Comparison of ENCODE assay signal across 8 cellular contexts in the genomic region with DNA sequence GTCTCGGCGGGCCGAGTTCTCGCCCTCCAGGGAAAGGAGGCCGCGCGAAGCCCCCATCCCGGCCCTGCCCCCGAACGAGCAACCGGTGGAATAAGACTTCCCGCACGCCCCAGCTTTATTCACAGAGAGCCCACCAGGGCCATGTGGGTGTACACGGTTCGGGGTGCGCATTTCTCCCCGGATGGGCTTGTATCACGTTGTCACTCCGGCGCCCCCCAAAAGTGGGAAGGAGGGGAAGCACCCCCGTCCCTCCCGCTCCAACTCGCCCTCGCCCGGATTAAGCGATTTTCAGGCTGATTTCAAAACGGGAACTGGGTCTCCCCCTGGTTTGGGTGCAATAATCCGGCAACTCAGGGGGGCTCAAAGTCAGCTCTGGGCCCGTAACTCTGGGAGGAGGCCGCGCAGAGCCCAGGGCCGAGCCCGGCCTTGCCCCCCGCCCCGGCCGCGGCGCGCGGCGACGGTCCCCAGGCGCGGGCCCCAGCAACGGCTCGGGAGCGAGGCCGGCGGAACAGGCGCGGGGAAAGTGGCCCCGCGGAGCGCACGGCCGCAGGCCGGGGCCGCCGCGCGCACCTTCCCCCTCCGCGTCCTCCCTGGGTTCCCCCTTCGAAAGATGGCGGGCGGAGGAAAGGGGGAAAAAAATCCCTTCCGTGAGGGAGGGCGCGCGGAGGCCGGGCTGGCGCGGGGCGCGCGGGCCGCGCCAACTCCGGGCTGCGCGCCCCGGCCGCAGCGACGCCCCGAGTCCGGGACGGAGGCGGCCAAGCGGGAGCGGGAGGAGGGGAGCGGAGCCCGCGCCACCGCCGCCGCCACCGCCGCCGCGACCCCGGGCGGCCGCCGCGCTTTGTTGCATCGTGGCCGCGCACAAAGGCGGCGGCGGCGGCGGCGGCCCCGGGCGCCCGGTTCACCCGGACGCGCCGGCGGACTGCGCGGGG. TPM values are rescaled to one million over a fixed set of nuclear protein-coding genes. Genes with fewer than 3 reads are reported as not detected.
DNase-seq lines count a peak whose midpoint lies in the region; ATAC-seq and TF ChIP-seq lines count a peak whose summit lies in the region.

No MANE protein-coding gene starts in this region.

- peaks cover 8% of the 10 kb centered on the region for H3K9me3 Mint-ChIP-seq in GM23338
- H3K9me3 Mint-ChIP-seq in activated T-helper 1 cell treated with anti-CD3 and anti-CD28 coated beads, Interleukin-12 subunit alpha, Interleukin-12 subunit beta, Interleukin-2, Interleukin-4 antibody, amounts not matched to agents 30 ng/mL and 10 ng/mL and 1 ng/mL, durations not matched to agents 14 hours and 24 hours and 36 hours = no peaks in the 10 kb centered on the region

- no peak overlapping the region for H2AFZ ChIP-seq in GM23338

- peaks cover 49% of the 10 kb centered on the region for H3K79me2 ChIP-seq in GM23338 (replicated peaks; ENCODE audit: insufficient read depth)

- no peaks in the 10 kb centered on the region for H3K27me3 ChIP-seq in GM23338 (ENCODE audit: insufficient read depth)

- H3K27ac ChIP-seq in GM23338 (ENCODE audit: low read depth) = no peak overlapping the region

- peaks cover 13% of the 10 kb centered on the region for H3K36me3 Mint-ChIP-seq in GM23338 (ENCODE audit: low read depth)
- H3K36me3 Mint-ChIP-seq in activated T-helper 1 cell treated with anti-CD3 and anti-CD28 coated beads, Interleukin-12 subunit alpha, Interleukin-12 subunit beta, Interleukin-2, Interleukin-4 antibody, amounts not matched to agents 30 ng/mL and 10 ng/mL and 1 ng/mL, durations not matched to agents 14 hours and 24 hours and 36 hours (ENCODE audit: low read depth) = no peaks in the 10 kb centered on the region

- H3F3A ChIP-seq in GM23338 (replicated peaks; ENCODE audit: low read depth) = no peaks in the 10 kb centered on the region

- peaks cover 39% of the 10 kb centered on the region for H3K4me1 Mint-ChIP-seq in GM23338
- H3K4me1 Mint-ChIP-seq in activated T-helper 1 cell treated with anti-CD3 and anti-CD28 coated beads, Interleukin-12 subunit alpha, Interleukin-12 subunit beta, Interleukin-2, Interleukin-4 antibody, amounts not matched to agents 30 ng/mL and 10 ng/mL and 1 ng/mL, durations not matched to agents 14 hours and 24 hours and 36 hours (ENCODE audit: low read depth) = peaks cover 14% of the 10 kb centered on the region

- peak overlapping the region; percentile 92; the same call in 1 of the 2 replicates for H3K27ac Mint-ChIP-seq in GM23338
- peak overlapping the region; percentile 65 for H3K27ac Mint-ChIP-seq in activated T-helper 1 cell treated with anti-CD3 and anti-CD28 coated beads, Interleukin-12 subunit alpha, Interleukin-12 subunit beta, Interleukin-2, Interleukin-4 antibody, amounts not matched to agents 30 ng/mL and 10 ng/mL and 1 ng/mL, durations not matched to agents 14 hours and 24 hours and 36 hours

- no peaks in the 10 kb centered on the region for H3K36me3 ChIP-seq in GM23338 (ENCODE audit: insufficient read depth)

- H3K4me2 ChIP-seq in GM23338 = peak overlapping the region; percentile 100

- H3K9me2 ChIP-seq in GM23338 (ENCODE audit: insufficient read depth) = no peaks in the 10 kb centered on the region

- peaks cover 14% of the 10 kb centered on the region for H3K4me1 ChIP-seq in GM23338 (ENCODE audit: insufficient read depth)

- intact Hi-C loops in activated T-helper 1 cell treated with anti-CD3 and anti-CD28 coated beads, Interleukin-12 subunit alpha, Interleukin-12 subunit beta, Interleukin-2, Interleukin-4 antibody, amounts not matched to agents 30 ng/mL and 10 ng/mL and 1 ng/mL, durations not matched to agents 14 hours and 24 hours and 36 hours (cut with micrococcal nuclease) = loop anchor here (5.0 kb wide), 3 partner anchors 325 to 1895 kb away; a partner anchor contains a TSS

- no peak for ATAC-seq in GM23338
- peak; percentile 8 for ATAC-seq in omental fat pad (ENCODE audit: low FRiP score)
- no peak for ATAC-seq in GM18498 (IDR thresholded peaks at IDR 0.05; ENCODE audit: unreplicated experiment)

- H3K27me3 Mint-ChIP-seq in GM23338 (ENCODE audit: insufficient read depth, low read depth, poor library complexity) = peaks cover 22% of the 10 kb centered on the region
- H3K27me3 Mint-ChIP-seq in activated T-helper 1 cell treated with anti-CD3 and anti-CD28 coated beads, Interleukin-12 subunit alpha, Interleukin-12 subunit beta, Interleukin-2, Interleukin-4 antibody, amounts not matched to agents 30 ng/mL and 10 ng/mL and 1 ng/mL, durations not matched to agents 14 hours and 24 hours and 36 hours (ENCODE audit: insufficient read depth) = peaks cover 16% of the 10 kb centered on the region

- peak overlapping the region; percentile 95 for H3K4me3 ChIP-seq in GM23338
- peak overlapping the region; percentile 84 for H3K4me3 ChIP-seq in fibroblast of villous mesenchyme (ENCODE audit: low read depth, low read length)

- TF ChIP-seq CTCF in GM23338 (conservative IDR thresholded peaks at IDR 0.05; ENCODE audit: low read depth in 2 of 2) = no peak
- no peak for TF ChIP-seq CTCF in fibroblast of villous mesenchyme (IDR thresholded peaks at IDR 0.05; ENCODE audit: insufficient read depth, low read depth, low read length)
- TF ChIP-seq CTCF in omental fat pad (IDR thresholded peaks at IDR 0.05) = no peak

- H4K20me1 ChIP-seq in GM23338 (replicated peaks; ENCODE audit: insufficient read depth) = peaks cover 39% of the 10 kb centered on the region

- H3K4me3 Mint-ChIP-seq in GM23338 = peak overlapping the region; percentile 92
- H3K4me3 Mint-ChIP-seq in activated T-helper 1 cell treated with anti-CD3 and anti-CD28 coated beads, Interleukin-12 subunit alpha, Interleukin-12 subunit beta, Interleukin-2, Interleukin-4 antibody, amounts not matched to agents 30 ng/mL and 10 ng/mL and 1 ng/mL, durations not matched to agents 14 hours and 24 hours and 36 hours = peak overlapping the region; percentile 90

- peak; percentile 66 for DNase-seq in GM03348 (ENCODE audit: low spot score)
- DNase-seq in GM23338 (ENCODE audit: low spot score) = peak; percentile 43
- DNase-seq in NCI-H1417 (lab: John Stamatoyannopoulos, UW) = peak; percentile 19 to 75 (median 73)
- peak; percentile 32 for DNase-seq in activated T-helper 1 cell treated with anti-CD3 and anti-CD28 coated beads, Interleukin-12 subunit alpha, Interleukin-12 subunit beta, Interleukin-2, Interleukin-4 antibody, amounts not matched to agents 30 ng/mL and 10 ng/mL and 1 ng/mL, durations not matched to agents 14 hours and 24 hours and 36 hours (ENCODE audit: low spot score)
- peak; percentile 33 for DNase-seq in fibroblast of villous mesenchyme (ENCODE audit: low read depth)
- no peak for DNase-seq in omental fat pad (ENCODE audit: low spot score)
- no peak for DNase-seq in NCI-H187 treated with DMSO at 0.1 percent for 48 hours (lab: John Stamatoyannopoulos, UW)

TF ChIP-seq in GM23338, 12 proteins besides CTCF, POLR2A, EP300 and RAD21 (continues in another document):
- TF ChIP-seq STAT1 (IDR thresholded peaks at IDR 0.05; ENCODE audit: unreplicated experiment) (no peak), EZH2phosphoT487 (IDR thresholded peaks at IDR 0.05; ENCODE audit: unreplicated experiment) (no peak), ZNF114 (CRISPR knock-in tag; IDR thresholded peaks at IDR 0.05) (no peak), CREB1 (CRISPR knock-in tag; IDR thresholded peaks at IDR 0.05; ENCODE audit: low read depth) (no peak), NANOG (IDR thresholded peaks at IDR 0.05; ENCODE audit: borderline replicate concordance) (no peak)
- TF ChIP-seq, protein P1, sequence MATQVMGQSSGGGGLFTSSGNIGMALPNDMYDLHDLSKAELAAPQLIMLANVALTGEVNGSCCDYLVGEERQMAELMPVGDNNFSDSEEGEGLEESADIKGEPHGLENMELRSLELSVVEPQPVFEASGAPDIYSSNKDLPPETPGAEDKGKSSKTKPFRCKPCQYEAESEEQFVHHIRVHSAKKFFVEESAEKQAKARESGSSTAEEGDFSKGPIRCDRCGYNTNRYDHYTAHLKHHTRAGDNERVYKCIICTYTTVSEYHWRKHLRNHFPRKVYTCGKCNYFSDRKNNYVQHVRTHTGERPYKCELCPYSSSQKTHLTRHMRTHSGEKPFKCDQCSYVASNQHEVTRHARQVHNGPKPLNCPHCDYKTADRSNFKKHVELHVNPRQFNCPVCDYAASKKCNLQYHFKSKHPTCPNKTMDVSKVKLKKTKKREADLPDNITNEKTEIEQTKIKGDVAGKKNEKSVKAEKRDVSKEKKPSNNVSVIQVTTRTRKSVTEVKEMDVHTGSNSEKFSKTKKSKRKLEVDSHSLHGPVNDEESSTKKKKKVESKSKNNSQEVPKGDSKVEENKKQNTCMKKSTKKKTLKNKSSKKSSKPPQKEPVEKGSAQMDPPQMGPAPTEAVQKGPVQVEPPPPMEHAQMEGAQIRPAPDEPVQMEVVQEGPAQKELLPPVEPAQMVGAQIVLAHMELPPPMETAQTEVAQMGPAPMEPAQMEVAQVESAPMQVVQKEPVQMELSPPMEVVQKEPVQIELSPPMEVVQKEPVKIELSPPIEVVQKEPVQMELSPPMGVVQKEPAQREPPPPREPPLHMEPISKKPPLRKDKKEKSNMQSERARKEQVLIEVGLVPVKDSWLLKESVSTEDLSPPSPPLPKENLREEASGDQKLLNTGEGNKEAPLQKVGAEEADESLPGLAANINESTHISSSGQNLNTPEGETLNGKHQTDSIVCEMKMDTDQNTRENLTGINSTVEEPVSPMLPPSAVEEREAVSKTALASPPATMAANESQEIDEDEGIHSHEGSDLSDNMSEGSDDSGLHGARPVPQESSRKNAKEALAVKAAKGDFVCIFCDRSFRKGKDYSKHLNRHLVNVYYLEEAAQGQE (IDR thresholded peaks at IDR 0.05; ENCODE audit: unreplicated experiment) = no peak

RNA-seq across cellular contexts. Expression of a gene that starts 0.6 kb away (rescaled TPM):
- total RNA-seq in GM23338 (2014; rRNA removed; shearing (Covaris generic)) = 40.7 and 46.0 TPM in 2 replicates
- polyA plus RNA-seq in GM23338 (2016; fragmentation: Nextera tagmentation; extraction: Ambion mirVana) = 87.1 and 88.0 TPM in 2 replicates
- total RNA-seq in activated T-helper 1 cell treated with anti-CD3 and anti-CD28 coated beads, Interleukin-12 subunit alpha, Interleukin-12 subunit beta, Interleukin-2, Interleukin-4 antibody, amounts not matched to agents 30 ng/mL and 10 ng/mL and 1 ng/mL, durations not matched to agents 14 hours and 24 hours and 36 hours = 34.2 and 36.7 TPM in 2 replicates
- total RNA-seq in fibroblast of villous mesenchyme (3.5 and 5.2 TPM in 2 replicates), omental fat pad (10 to 100 TPM; 13.7 to 39.9 (median 18.7) TPM)

RNA-seq across cellular contexts. Expression of a gene that starts 41.9 kb away (rescaled TPM):
- 12.8 and 16.0 TPM in 2 replicates for total RNA-seq in GM23338 (2014; rRNA removed; shearing (Covaris generic))
- 9.2 and 10.9 TPM in 2 replicates for polyA plus RNA-seq in GM23338 (2016; fragmentation: Nextera tagmentation; extraction: Ambion mirVana)
- 12.3 and 14.5 TPM in 2 replicates for total RNA-seq in activated T-helper 1 cell treated with anti-CD3 and anti-CD28 coated beads, Interleukin-12 subunit alpha, Interleukin-12 subunit beta, Interleukin-2, Interleukin-4 antibody, amounts not matched to agents 30 ng/mL and 10 ng/mL and 1 ng/mL, durations not matched to agents 14 hours and 24 hours and 36 hours
- total RNA-seq in fibroblast of villous mesenchyme (18.4 and 22.9 TPM in 2 replicates), omental fat pad (10 to 100 TPM in 2 of 4 donors, 1 to 10 TPM in 2; 8.8 to 18.3 (median 12.9) TPM)

Comparison
In these comparisons a context has a peak if more than half of its experiments do, and no peak if none do; other contexts are left out.
1. DNase-seq: peak in GM03348 (single experiment), GM23338 (single experiment), NCI-H1417 (3 of 3), activated T-helper 1 cell treated with anti-CD3 and anti-CD28 coated beads, Interleukin-12 subunit alpha, Interleukin-12 subunit beta, Interleukin-2, Interleukin-4 antibody, amounts not matched to agents 30 ng/mL and 10 ng/mL and 1 ng/mL, durations not matched to agents 14 hours and 24 hours and 36 hours (single experiment) and fibroblast of villous mesenchyme (single experiment); none in omental fat pad (single experiment) and NCI-H187 treated with DMSO at 0.1 percent for 48 hours (single experiment).